23 cellular contexts compared by ENCODE assay signal in genomic region chr2:120600786-120601185, GRCh38.
"Had no signal": no experiment of that assay in that cellular context is flagged by ENCODE, and none has a peak within 500 bp of the region (broad histone marks: within the 10 kb centered on the region; RNA-seq: fewer than 3 reads in every experiment).

No MANE protein-coding gene starts in this region.

- ATAC-seq: activated CD4-positive, CD25-positive, alpha-beta regulatory T cell treated with anti-CD3 and anti-CD28 coated beads, Interleukin-2, amount 50 U/mL, for 24 hours; activated CD8-positive, alpha-beta T cell treated with anti-CD3 and anti-CD28 coated beads, Interleukin-2, amount 10 ng/mL, durations not matched to agents 7 days and 5 days; activated naive CD4-positive, alpha-beta T cell treated with anti-CD3 and anti-CD28 coated beads, Interleukin-2, amount 50 U/mL, for 72 hours; activated naive CD8-positive, alpha-beta T cell treated with anti-CD3 and anti-CD28 coated beads, Interleukin-2, amount 50 U/mL, for 24 hours; SK-N-SH treated with all-trans-retinoic acid at 6 μM for 48 hours had no signal

- H3K4me1 Mint-ChIP-seq: activated naive CD8-positive, alpha-beta T cell treated with anti-CD3 and anti-CD28 coated beads, Interleukin-2, amount 50 U/mL, for 24 hours had no signal

- H3K36me3 ChIP-seq: SJSA1 had no signal

- H3K27me3 Mint-ChIP-seq: activated naive CD8-positive, alpha-beta T cell treated with anti-CD3 and anti-CD28 coated beads, Interleukin-2, amount 50 U/mL, for 24 hours had no signal

- H3K9me3 ChIP-seq: SJSA1 had no signal

- H3K9me3 Mint-ChIP-seq: activated naive CD4-positive, alpha-beta T cell treated with anti-CD3 and anti-CD28 coated beads, Interleukin-2, amount 50 U/mL, for 72 hours; activated naive CD8-positive, alpha-beta T cell treated with anti-CD3 and anti-CD28 coated beads, Interleukin-2, amount 50 U/mL, for 24 hours; activated T-cell treated with anti-CD3 and anti-CD28 coated beads, Interleukin-2, amount 50 U/mL, for 24 hours had no signal

- H3K4me3 ChIP-seq: SJSA1 had no signal

- H3K4me3 Mint-ChIP-seq: activated CD8-positive, alpha-beta T cell treated with anti-CD3 and anti-CD28 coated beads, Interleukin-2, amount 10 ng/mL, durations not matched to agents 7 days and 5 days; activated naive CD8-positive, alpha-beta T cell treated with anti-CD3 and anti-CD28 coated beads, Interleukin-2, amount 50 U/mL, for 24 hours; activated T-cell treated with anti-CD3 and anti-CD28 coated beads, Interleukin-2, amount 50 U/mL, for 24 hours; brain had no signal

- H3K27me3 ChIP-seq: SJSA1 had no signal

- H3K9ac ChIP-seq: KMS-11 had no signal

- H3K27ac ChIP-seq: KMS-11, SJSA1 had no signal

- H3K27ac Mint-ChIP-seq: activated CD8-positive, alpha-beta T cell treated with anti-CD3 and anti-CD28 coated beads, Interleukin-2, amount 10 ng/mL, durations not matched to agents 7 days and 5 days; activated naive CD4-positive, alpha-beta T cell treated with anti-CD3 and anti-CD28 coated beads, Interleukin-2, amount 50 U/mL, for 72 hours; activated naive CD8-positive, alpha-beta T cell treated with anti-CD3 and anti-CD28 coated beads, Interleukin-2, amount 50 U/mL, for 24 hours; activated T-cell treated with anti-CD3 and anti-CD28 coated beads, Interleukin-2, amount 50 U/mL, for 24 hours; brain had no signal

- DNase-seq: activated CD4-positive, alpha-beta T cell treated with anti-CD3 and anti-CD28 coated beads for 4 hours; activated CD8-positive, alpha-beta T cell treated with anti-CD3 and anti-CD28 coated beads, Interleukin-2, amount 10 ng/mL, durations not matched to agents 7 days and 5 days; activated effector memory CD4-positive, alpha-beta T cell treated with anti-CD3 and anti-CD28 coated beads, Interleukin-2, amount 50 U/mL, for 16 hours; activated naive CD4-positive, alpha-beta T cell treated with Interleukin-2 at 50 U/mL for 16 hours; activated naive CD8-positive, alpha-beta T cell treated with anti-CD3 and anti-CD28 coated beads, Interleukin-2, amount 50 U/mL, for 24 hours; activated T-cell treated with anti-CD3 and anti-CD28 coated beads, Interleukin-2, amount 50 U/mL, for 24 hours; amniotic stem cell; NCI-H1092; NCI-H1417; NCI-H1694; NCI-H2029; NCI-H2107; NCI-H2171 treated with DMSO at 0.1 percent for 48 hours; NCI-H226; NCI-H526; NCI-H774; SW 1271 had no signal

- H3K4me2 ChIP-seq: KMS-11 had no signal

- H3K36me3 Mint-ChIP-seq: activated naive CD4-positive, alpha-beta T cell treated with anti-CD3 and anti-CD28 coated beads, Interleukin-2, amount 50 U/mL, for 72 hours; brain had no signal
